ENCODE assay signal across 11 cellular contexts in the genomic region with DNA sequence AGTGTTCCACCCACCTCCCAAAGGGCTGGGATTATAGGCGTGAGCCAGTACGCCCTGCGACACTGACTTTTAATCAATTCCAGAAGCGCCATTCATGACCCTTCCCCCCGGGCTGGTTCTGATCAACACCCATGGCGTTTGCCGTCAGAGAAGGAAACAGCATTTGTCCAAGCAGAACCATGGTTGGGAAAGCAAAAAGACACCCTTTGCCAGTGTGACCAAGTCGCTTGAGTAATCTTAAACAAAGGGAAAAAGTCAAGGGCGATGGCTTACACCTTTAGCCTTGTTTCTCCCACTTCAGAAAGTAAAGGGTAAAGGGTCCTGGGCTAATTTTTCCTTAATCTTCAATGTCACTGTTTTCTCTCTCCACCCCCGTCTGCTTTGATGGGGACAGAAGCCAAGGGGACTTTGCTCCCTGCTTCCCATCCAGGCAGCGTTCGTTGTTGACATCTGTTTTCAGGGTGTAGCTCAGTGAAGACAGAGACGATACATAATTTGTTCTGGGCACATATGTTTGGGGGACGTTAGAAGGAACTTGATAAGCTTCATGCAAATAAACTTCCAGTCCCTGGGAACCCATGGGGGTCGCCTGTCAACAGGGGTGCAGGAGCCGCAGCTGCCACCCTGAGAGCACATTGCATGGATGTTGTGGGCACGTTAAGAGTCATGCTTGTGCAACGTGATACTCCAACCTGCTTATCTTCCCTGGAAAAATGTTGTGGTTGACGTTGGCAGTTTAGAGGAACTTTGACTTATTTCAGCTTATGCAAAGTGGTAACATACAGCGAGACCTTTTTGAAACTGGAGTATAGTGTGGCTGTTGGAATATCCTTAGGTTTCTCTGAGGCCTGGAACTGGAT. TPM values are rescaled to one million over a fixed set of nuclear protein-coding genes. Genes with fewer than 3 reads are reported as not detected.
DNase-seq lines count a peak whose midpoint lies in the region; ATAC-seq and TF ChIP-seq lines count a peak whose summit lies in the region.
"Had no signal": no experiment of that assay in that cellular context is flagged by ENCODE, and none has a peak within 500 bp of the region (broad histone marks: within the 10 kb centered on the region; RNA-seq: fewer than 3 reads in every experiment).

No MANE protein-coding gene starts in this region.

- H3K4me3 ChIP-seq in RWPE2 (ENCODE audit: severe bottlenecking): no peak overlapping the region

- H3K27me3 ChIP-seq in RWPE2 (ENCODE audit: insufficient read depth, poor library complexity, severe bottlenecking): no peaks in the 10 kb centered on the region
- no peaks in the 10 kb centered on the region for H3K27me3 ChIP-seq in foreskin keratinocyte

- ATAC-seq in RWPE2 (ENCODE audit: low read depth) (no peak), foreskin keratinocyte (no peak)

- H3K36me3 ChIP-seq in RWPE2 (ENCODE audit: low read depth): peaks cover 50% of the 10 kb centered on the region

- H3K9me3 ChIP-seq in RWPE2 (ENCODE audit: severe bottlenecking): no peaks in the 10 kb centered on the region

- H3K27ac ChIP-seq in RWPE2 (ENCODE audit: poor library complexity, severe bottlenecking) (peak overlapping the region; percentile 93), foreskin keratinocyte (no peak overlapping the region)

- no peak for TF ChIP-seq CTCF in RWPE2 (IDR thresholded peaks at IDR 0.05; ENCODE audit: poor library complexity, severe bottlenecking)
- no peak for TF ChIP-seq CTCF in foreskin keratinocyte (conservative IDR thresholded peaks at IDR 0.05)
- no peak for TF ChIP-seq CTCF in GM20000 (IDR thresholded peaks at IDR 0.05; ENCODE audit: extremely low read depth, missing control alignments)

- DNase-seq in HS-27A (ENCODE audit: low read depth): peak; percentile 73
- DNase-seq in RWPE2 (ENCODE audit: low spot score): no peak
- peak; percentile 65 for DNase-seq in fibroblast of peridontal ligament (ENCODE audit: extremely low read depth)
- DNase-seq in renal cortical epithelial cell (ENCODE audit: low read depth): peak; percentile 74
- no peak for DNase-seq in foreskin keratinocyte
- DNase-seq in mesenteric fat pad (ENCODE audit: low spot score): no peak
- no peak for DNase-seq in ureter (ENCODE audit: low spot score)
- DNase-seq in GM20000 (ENCODE audit: low spot score): no peak
- DNase-seq: NCI-H1092 treated with DMSO at 0.1 percent for 48 hours, retina, SHP77 treated with DMSO at 0.1 percent for 48 hours had no signal

- peaks cover 55% of the 10 kb centered on the region for H3K4me1 ChIP-seq in RWPE2 (ENCODE audit: insufficient read depth, poor library complexity, severe bottlenecking)
- peaks cover 19% of the 10 kb centered on the region for H3K4me1 ChIP-seq in foreskin keratinocyte

RNA-seq across cellular contexts. Expression of gene TANGO6, which starts 50.6 kb away (rescaled TPM):
- total RNA-seq in renal cortical epithelial cell (18.1 and 28.5 TPM in 2 replicates), foreskin keratinocyte (16.0 and 16.3 TPM in 2 replicates), mesenteric fat pad (23.0 TPM), ureter (26.6 TPM)
- 8.4 and 9.5 TPM in 2 replicates for polyA plus RNA-seq in foreskin keratinocyte

RNA-seq across cellular contexts. Expression of gene CDH1, which starts 55.6 kb away (rescaled TPM):
- total RNA-seq in renal cortical epithelial cell (31.4 and 94.8 TPM in 2 replicates), foreskin keratinocyte (210 and 216 TPM in 2 replicates), mesenteric fat pad (0.55 TPM), ureter (428 TPM)
- 73.4 and 89.6 TPM in 2 replicates for polyA plus RNA-seq in foreskin keratinocyte

Comparison
In these comparisons a context has a peak if more than half of its experiments do, and no peak if none do; other contexts are left out.
1. DNase-seq: peak in HS-27A (single experiment), fibroblast of peridontal ligament (single experiment) and renal cortical epithelial cell (single experiment); none in RWPE2 (single experiment), foreskin keratinocyte (0 of 2), mesenteric fat pad (single experiment), ureter (single experiment) and GM20000 (single experiment).
2. RNA of gene CDH1, which starts 55.6 kb away (total RNA-seq): 428 TPM in ureter (single experiment), 210 to 216 TPM in foreskin keratinocyte and 31.4 to 94.8 TPM in renal cortical epithelial cell; 0.55 TPM in mesenteric fat pad (single experiment); every median in the first group is over 10 times any median in the second.